In genomic region chr2:231780909-231781797, GRCh38 we compare ENCODE assay signal across 1 cellular context.
A peak's percentile ranks its signal among the peaks of the same experiment; 100 is the strongest.
TF ChIP-seq lines count a peak whose summit lies in the region.

TSS of gene PDE6D (minus strand) at chr2:231781282. CDS start at chr2:231781114, 168 bp downstream.

TF ChIP-seq in K562, 482 proteins besides CTCF, POLR2A, EP300 and RAD21 (continued from another document and continues in another):
- TF ChIP-seq AFF1 (IDR thresholded peaks at IDR 0.05; ENCODE audit: low read depth in 1 of 2, partially characterized antibody in 2 of 2) (peak in 1 of 2 experiments; percentile 97), UBTF (IDR thresholded peaks at IDR 0.05; ENCODE audit: borderline replicate concordance in 1 of 2, low read depth in 2 of 2, low read length in 2 of 2) (0 out of 4 replicates have a peak, but pooled peaks have one; percentile 36 to 50), KLF1 (tag; IDR thresholded peaks at IDR 0.05) (no peak), ZMIZ1 (IDR thresholded peaks at IDR 0.05; ENCODE audit: low read depth in 2 of 2, low read length in 2 of 2) (no peak), EWSR1 (IDR thresholded peaks at IDR 0.05; ENCODE audit: borderline replicate concordance, low read depth, partially characterized antibody) (no peak), RB1 (IDR thresholded peaks at IDR 0.05; ENCODE audit: low read depth) (no peak), RBBP5 (IDR thresholded peaks at IDR 0.05; ENCODE audit: borderline replicate concordance, insufficient read depth, low read length, poor library complexity, severe bottlenecking) (peak; percentile 74), FOXO4 (CRISPR knock-in tag; IDR thresholded peaks at IDR 0.05) (no peak), GTF2E2 (tag; IDR thresholded peaks at IDR 0.05) (no peak), SMC3 (conservative IDR thresholded peaks at IDR 0.05; ENCODE audit: insufficient read depth, low read depth, low read length) (no peak), DNMT1 (IDR thresholded peaks at IDR 0.05) (no peak), DPF2 (IDR thresholded peaks at IDR 0.05) (no peak), STAT6 (CRISPR knock-in tag; IDR thresholded peaks at IDR 0.05) (no peak), HIVEP1 (CRISPR knock-in tag; IDR thresholded peaks at IDR 0.05) (no peak), COPS2 (conservative IDR thresholded peaks at IDR 0.05) (no peak), TCF7 (IDR thresholded peaks at IDR 0.05; ENCODE audit: borderline replicate concordance) (no peak), SOX6 (IDR thresholded peaks at IDR 0.05) (no peak), SMARCC2 (IDR thresholded peaks at IDR 0.05; ENCODE audit: low read depth) (no peak), CREB3L1 (IDR thresholded peaks at IDR 0.05; ENCODE audit: borderline replicate concordance, low read depth) (peak; percentile 95), BCLAF1 (IDR thresholded peaks at IDR 0.05; ENCODE audit: borderline replicate concordance in 1 of 2, control insufficient read depth in 1 of 2, low read depth in 2 of 2, low read length in 1 of 2) (peak in 1 of 2 experiments; percentile 91; a peak in 2 of 4 replicates), ZNF75A (CRISPR knock-in tag; IDR thresholded peaks at IDR 0.05) (no peak), ZNF253 (CRISPR knock-in tag; conservative IDR thresholded peaks at IDR 0.05) (no peak), PHTF2 (CRISPR knock-in tag; IDR thresholded peaks at IDR 0.05) (no peak), NELFE (IDR thresholded peaks at IDR 0.05; ENCODE audit: insufficient read depth, insufficient read length) (no peak), KLF6 (CRISPR knock-in tag; IDR thresholded peaks at IDR 0.05; ENCODE audit: borderline replicate concordance) (peak; percentile 48; the same call in 1 of the 2 replicates), NR3C1 (CRISPR knock-in tag; IDR thresholded peaks at IDR 0.05) (no peak), ATF1 (CRISPR knock-in tag; IDR thresholded peaks at IDR 0.05) (no peak), ATF1 (tag; IDR thresholded peaks at IDR 0.05) (peak; percentile 97), FUS (optimal IDR thresholded peaks at IDR 0.05; ENCODE audit: low read depth, low read length) (no peak), RBM22 (IDR thresholded peaks at IDR 0.05; ENCODE audit: low read depth, low read length, poor library complexity, severe bottlenecking) (no peak), SMAD2 (IDR thresholded peaks at IDR 0.05; ENCODE audit: low read depth, low read length) (no peak), ETV5 (CRISPR knock-in tag; IDR thresholded peaks at IDR 0.05; ENCODE audit: low read depth) (no peak), KDM2B (CRISPR knock-in tag; IDR thresholded peaks at IDR 0.05) (no peak), CUX1 (CRISPR knock-in tag; IDR thresholded peaks at IDR 0.05) (no peak)
